Comparison of ENCODE assay signal across 24 cellular contexts in genomic region chr5:3190930-3191329, GRCh38.
"Had no signal": no experiment of that assay in that cellular context is flagged by ENCODE, and none has a peak within 500 bp of the region (broad histone marks: within the 10 kb centered on the region; RNA-seq: fewer than 3 reads in every experiment).

No MANE protein-coding gene starts in this region.

- H3K4me1 ChIP-seq: SJSA1 had no signal

- DNase-seq: IMR-90, Kasumi-1, MM.1S, NCI-H1092 treated with DMSO at 0.1 percent for 48 hours, NCI-H1436, NCI-H187, NCI-H2029, NCI-H2081 treated with DMSO at 0.1 percent for 48 hours, NCI-H2171, NCI-H226, NCI-H446, NCI-H510A, NCI-H524 treated with DMSO at 0.1 percent for 48 hours, NCI-H69, NCI-H774, Right ventricle myocardium superior, RPMI8226, SIG-M5, SK-N-SH, SW 1271, T-cell had no signal

- H3K36me3 ChIP-seq: SJSA1 had no signal

- H3K4me2 ChIP-seq: KMS-11, SK-N-SH had no signal

- FAIRE-seq: HepG2 had no signal

- ATAC-seq: HepG2, T-cell had no signal

- H3K27ac ChIP-seq: KMS-11, SJSA1 had no signal

- H3K4me3 ChIP-seq: SJSA1 had no signal

- H3K9ac ChIP-seq: KMS-11, SK-N-SH had no signal

- H3K9me3 ChIP-seq: SK-N-SH had no signal

- H3K27me3 ChIP-seq: SJSA1 had no signal
